In the genomic region with DNA sequence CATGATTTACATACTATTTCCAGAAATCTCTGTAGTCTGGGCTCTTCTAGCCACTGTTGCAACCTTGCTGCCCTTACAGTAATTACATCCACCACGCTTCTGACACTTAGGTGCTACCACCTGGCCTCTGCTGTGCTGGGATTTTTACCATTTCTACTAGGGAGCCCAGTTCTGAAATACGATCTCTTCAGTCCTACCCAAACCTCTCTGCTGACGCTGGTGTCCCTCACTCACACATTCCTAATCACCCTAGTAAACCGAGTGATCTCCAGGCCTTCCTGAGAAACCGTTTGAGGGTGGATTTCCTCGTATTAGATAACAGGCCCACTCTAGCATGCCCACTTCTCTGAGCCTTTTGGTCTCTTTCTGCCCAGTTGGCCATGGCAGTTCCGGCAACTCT, we compare ENCODE assay signal across 1 cellular context.
TF ChIP-seq lines count a peak whose summit lies in the region.

No MANE protein-coding gene starts in this region.

TF ChIP-seq in HepG2, 621 proteins besides CTCF, POLR2A, EP300 and RAD21:
- TF ChIP-seq STAT6 (CRISPR knock-in tag; IDR thresholded peaks at IDR 0.05; ENCODE audit: borderline replicate concordance) (no peak), ZNF292 (CRISPR knock-in tag; IDR thresholded peaks at IDR 0.05; ENCODE audit: borderline replicate concordance, low read depth) (no peak), SAP130 (CRISPR knock-in tag; IDR thresholded peaks at IDR 0.05; ENCODE audit: low read depth) (no peak), HNRNPLL (IDR thresholded peaks at IDR 0.05; ENCODE audit: low read depth, low read length, poor library complexity, severe bottlenecking) (no peak), AGO1 (IDR thresholded peaks at IDR 0.05; ENCODE audit: low read depth, low read length, poor library complexity, severe bottlenecking) (no peak), SMAD3 (CRISPR knock-in tag; IDR thresholded peaks at IDR 0.05) (no peak)
